1 cellular context compared by ENCODE assay signal in genomic region chr2:20186078-20186854, GRCh38.
TF ChIP-seq lines count a peak whose summit lies in the region.

No MANE protein-coding gene starts in this region.

TF ChIP-seq in K562, 482 proteins besides CTCF, POLR2A, EP300 and RAD21 (continued from another document and continues in another):
- TF ChIP-seq NRF1 (conservative IDR thresholded peaks at IDR 0.05 in 1 of 2, IDR thresholded peaks at IDR 0.05 in 1 of 2): no peak; a peak in 1 of 4 replicates
- no peak for TF ChIP-seq CREBBP (IDR thresholded peaks at IDR 0.05; ENCODE audit: low read depth, low read length)
- no peak for TF ChIP-seq RBM15 (IDR thresholded peaks at IDR 0.05; ENCODE audit: insufficient read depth, low read length)
- TF ChIP-seq SMAD2 (IDR thresholded peaks at IDR 0.05; ENCODE audit: low read depth, low read length): no peak
- no peak for TF ChIP-seq FOXP1 (CRISPR knock-in tag; IDR thresholded peaks at IDR 0.05)
- TF ChIP-seq ZNF512 (tag; IDR thresholded peaks at IDR 0.05): no peak
- peak; percentile 80 for TF ChIP-seq MITF (IDR thresholded peaks at IDR 0.05)
- 0 out of 2 replicates have a peak, but pooled peaks have one; percentile 52 for TF ChIP-seq ZNF395 (CRISPR knock-in tag; IDR thresholded peaks at IDR 0.05)
- no peak for TF ChIP-seq CREB1 (IDR thresholded peaks at IDR 0.05)
- no peak for TF ChIP-seq CREB1 (CRISPR knock-in tag; IDR thresholded peaks at IDR 0.05)
- peak; percentile 83 for TF ChIP-seq L3MBTL2 (IDR thresholded peaks at IDR 0.05)
- TF ChIP-seq RHOXF2B (CRISPR knock-in tag; conservative IDR thresholded peaks at IDR 0.05): no peak
- TF ChIP-seq HNRNPK (IDR thresholded peaks at IDR 0.05; ENCODE audit: low read depth, low read length, poor library complexity, severe bottlenecking): no peak
- TF ChIP-seq PTRF (tag; IDR thresholded peaks at IDR 0.05): no peak
- TF ChIP-seq ZNF589 (CRISPR knock-in tag; IDR thresholded peaks at IDR 0.05; ENCODE audit: low read depth): peak; percentile 70
- TF ChIP-seq TAL1 (IDR thresholded peaks at IDR 0.05): no peak
- no peak for TF ChIP-seq SPI1 (IDR thresholded peaks at IDR 0.05; ENCODE audit: borderline replicate concordance, low read depth, low read length)
- peak; percentile 42 for TF ChIP-seq POLR2B (IDR thresholded peaks at IDR 0.05; ENCODE audit: low read depth, partially characterized antibody)
- TF ChIP-seq ZNF263 (CRISPR knock-in tag; IDR thresholded peaks at IDR 0.05; ENCODE audit: borderline replicate concordance): peak; percentile 35; the same call in 1 of the 2 replicates
- no peak for TF ChIP-seq GTF3C2 (IDR thresholded peaks at IDR 0.05; ENCODE audit: borderline replicate concordance, extremely low read depth, insufficient read length)
- peak; percentile 42 to 47; a peak in 1 of 4 replicates for TF ChIP-seq TEAD1 (CRISPR knock-in tag; IDR thresholded peaks at IDR 0.05)
- no peak for TF ChIP-seq EWSR1 (IDR thresholded peaks at IDR 0.05; ENCODE audit: borderline replicate concordance, low read depth, partially characterized antibody)
- peak in 1 of 3 experiments; percentile 75; a peak in 2 of 6 replicates for TF ChIP-seq ZBTB11 (CRISPR knock-in tag; IDR thresholded peaks at IDR 0.05)
- TF ChIP-seq EP400 (IDR thresholded peaks at IDR 0.05): no peak; the same call in 1 of the 2 replicates
- no peak for TF ChIP-seq ZNF507 (tag; conservative IDR thresholded peaks at IDR 0.05)
- peak; percentile 92 for TF ChIP-seq FOSL1 (tag; conservative IDR thresholded peaks at IDR 0.05)
- TF ChIP-seq, protein P1, sequence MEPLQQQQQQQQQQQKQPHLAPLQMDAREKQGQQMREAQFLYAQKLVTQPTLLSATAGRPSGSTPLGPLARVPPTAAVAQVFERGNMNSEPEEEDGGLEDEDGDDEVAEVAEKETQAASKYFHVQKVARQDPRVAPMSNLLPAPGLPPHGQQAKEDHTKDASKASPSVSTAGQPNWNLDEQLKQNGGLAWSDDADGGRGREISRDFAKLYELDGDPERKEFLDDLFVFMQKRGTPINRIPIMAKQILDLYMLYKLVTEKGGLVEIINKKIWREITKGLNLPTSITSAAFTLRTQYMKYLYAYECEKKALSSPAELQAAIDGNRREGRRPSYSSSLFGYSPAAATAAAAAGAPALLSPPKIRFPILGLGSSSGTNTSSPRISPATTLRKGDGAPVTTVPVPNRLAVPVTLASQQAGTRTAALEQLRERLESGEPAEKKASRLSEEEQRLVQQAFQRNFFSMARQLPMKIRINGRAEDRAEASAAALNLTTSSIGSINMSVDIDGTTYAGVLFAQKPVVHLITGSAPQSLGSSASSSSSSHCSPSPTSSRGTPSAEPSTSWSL (CRISPR knock-in tag; IDR thresholded peaks at IDR 0.05; ENCODE audit: borderline replicate concordance): no peak
- no peak for TF ChIP-seq HOXB6 (CRISPR knock-in tag; IDR thresholded peaks at IDR 0.05; ENCODE audit: borderline replicate concordance)
- peak; percentile 93 for TF ChIP-seq TFE3 (CRISPR knock-in tag; IDR thresholded peaks at IDR 0.05)
- TF ChIP-seq MEIS2 (IDR thresholded peaks at IDR 0.05; ENCODE audit: partially characterized antibody): peak; percentile 35
- peak; percentile 84 to 90 for TF ChIP-seq FOXK2 (conservative IDR thresholded peaks at IDR 0.05 in 1 of 2, IDR thresholded peaks at IDR 0.05 in 1 of 2; ENCODE audit: low read depth in 2 of 2)
- TF ChIP-seq ZZZ3 (IDR thresholded peaks at IDR 0.05): no peak
- no peak for TF ChIP-seq ZNF146 (CRISPR knock-in tag; IDR thresholded peaks at IDR 0.05; ENCODE audit: unreplicated experiment)
- no peak for TF ChIP-seq STAG1 (CRISPR knock-in tag; IDR thresholded peaks at IDR 0.05; ENCODE audit: borderline replicate concordance)
- no peak for TF ChIP-seq TAF15 (IDR thresholded peaks at IDR 0.05; ENCODE audit: low read depth, low read length)
- TF ChIP-seq YY1 (IDR thresholded peaks at IDR 0.05; ENCODE audit: borderline replicate concordance in 1 of 3, control insufficient read depth in 1 of 3, extremely low read depth in 1 of 3, insufficient read depth in 3 of 3, insufficient read length in 1 of 3, insufficient replicate concordance in 2 of 3, low read depth in 1 of 3, low read length in 2 of 3): peak in 1 of 3 experiments; percentile 35
- TF ChIP-seq NFE2L1 (tag; IDR thresholded peaks at IDR 0.05; ENCODE audit: borderline replicate concordance, low read depth): no peak
- TF ChIP-seq BACH1 (tag; IDR thresholded peaks at IDR 0.05): 0 out of 2 replicates have a peak, but pooled peaks have one; percentile 19
- TF ChIP-seq NONO (IDR thresholded peaks at IDR 0.05; ENCODE audit: low read depth in 2 of 2, low read length in 1 of 2): no peak
- TF ChIP-seq KDM5B (IDR thresholded peaks at IDR 0.05; ENCODE audit: insufficient replicate concordance, low read depth, low read length): peak; percentile 76
- TF ChIP-seq ZFX (CRISPR knock-in tag; IDR thresholded peaks at IDR 0.05): peak; percentile 92
- no peak for TF ChIP-seq ZNF57 (CRISPR knock-in tag; IDR thresholded peaks at IDR 0.05)
- peak; percentile 85; the same call in 1 of the 2 replicates for TF ChIP-seq SREBF1 (IDR thresholded peaks at IDR 0.05; ENCODE audit: borderline replicate concordance, low read depth, low read length)
- no peak for TF ChIP-seq ZNF280A (IDR thresholded peaks at IDR 0.05; ENCODE audit: low read depth, partially characterized antibody)
- peak; percentile 28; the same call in 1 of the 2 replicates for TF ChIP-seq BHLHE40 (IDR thresholded peaks at IDR 0.05; ENCODE audit: low read length)
- peak; percentile 52; the same call in 1 of the 2 replicates for TF ChIP-seq ZNF134 (CRISPR knock-in tag; conservative IDR thresholded peaks at IDR 0.05)
- no peak for TF ChIP-seq ZNF668 (CRISPR knock-in tag; IDR thresholded peaks at IDR 0.05)
- TF ChIP-seq TFAP4 (CRISPR knock-in tag; IDR thresholded peaks at IDR 0.05; ENCODE audit: borderline replicate concordance): peak; percentile 36; the same call in 1 of the 2 replicates
- TF ChIP-seq CHD2 (IDR thresholded peaks at IDR 0.05; ENCODE audit: low read depth, low read length): no peak
- peak; percentile 79 for TF ChIP-seq JUND (IDR thresholded peaks at IDR 0.05; ENCODE audit: borderline replicate concordance, low read depth, low read length)
- TF ChIP-seq JUND (tag; IDR thresholded peaks at IDR 0.05; ENCODE audit: borderline replicate concordance, low read depth, low read length): peak; percentile 61; the same call in 2 of the 3 replicates
- 0 out of 2 replicates have a peak, but pooled peaks have one; percentile 21 for TF ChIP-seq GABPB1 (CRISPR knock-in tag; IDR thresholded peaks at IDR 0.05)
- TF ChIP-seq RCOR1 (IDR thresholded peaks at IDR 0.05; ENCODE audit: borderline replicate concordance in 1 of 2, low read depth in 2 of 2, low read length in 2 of 2): no peak
